10 cellular contexts compared by ENCODE assay signal in the genomic region with DNA sequence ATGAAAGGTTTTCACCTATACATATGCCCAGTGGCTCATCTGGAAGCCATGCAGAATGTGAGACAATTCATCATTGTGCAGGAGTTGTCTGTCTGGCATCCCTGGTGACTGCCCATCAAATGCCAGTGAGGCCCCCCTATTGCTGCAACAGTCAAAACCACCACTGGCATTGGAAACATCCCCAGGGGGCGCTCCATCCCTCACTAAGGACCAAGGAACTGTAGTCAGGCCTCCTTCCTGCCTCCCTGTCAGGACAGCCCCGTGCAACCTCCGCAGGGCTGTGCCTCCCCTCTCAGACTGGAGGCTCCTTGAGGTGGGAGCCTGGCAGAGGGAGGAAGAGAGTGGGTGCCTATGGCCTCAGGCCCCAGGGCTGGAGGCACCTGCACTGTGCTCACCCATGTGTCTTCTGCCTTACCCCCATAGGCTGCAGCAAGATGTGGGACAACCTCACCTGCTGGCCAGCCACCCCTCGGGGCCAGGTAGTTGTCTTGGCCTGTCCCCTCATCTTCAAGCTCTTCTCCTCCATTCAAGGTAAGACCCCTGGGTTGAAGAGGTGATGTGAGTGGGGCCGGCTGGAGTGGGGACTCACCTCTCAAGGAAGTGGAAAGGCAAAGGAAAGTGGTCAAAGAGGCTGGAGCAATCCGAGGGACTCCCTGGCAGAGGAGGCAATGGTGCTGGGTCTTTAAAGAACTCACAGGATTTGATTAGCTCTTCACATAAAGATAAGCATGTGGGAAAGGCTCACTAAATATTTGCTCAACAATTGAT. TPM values are rescaled to one million over a fixed set of nuclear protein-coding genes. Genes with fewer than 3 reads are reported as not detected.
DNase-seq lines count a peak whose midpoint lies in the region; ATAC-seq and TF ChIP-seq lines count a peak whose summit lies in the region.
"Had no signal": no experiment of that assay in that cellular context is flagged by ENCODE, and none has a peak within 500 bp of the region (broad histone marks: within the 10 kb centered on the region; RNA-seq: fewer than 3 reads in every experiment).

No MANE protein-coding gene starts in this region.

- H3K27ac Mint-ChIP-seq in activated CD8-positive, alpha-beta T cell treated with anti-CD3 and anti-CD28 coated beads for 36 hours = peak overlapping the region; percentile 78

- H3K79me2 ChIP-seq in Karpas-422 (ENCODE audit: low read length) = no peaks in the 10 kb centered on the region

- H3K4me2 ChIP-seq in Karpas-422 (ENCODE audit: low read depth, low read length, poor library complexity, severe bottlenecking) = no peak overlapping the region

- CTCF ChIA-PET in activated CD8-positive, alpha-beta T cell treated with anti-CD3 and anti-CD28 coated beads for 36 hours (lab: Charles Lee) = interaction anchor here (0.7 to 1.5 kb wide), 7 partner anchors 17 to 29 kb away, joined by 3 to 11 read pairs (median 5); no protein-coding TSS in a partner anchor

- ATAC-seq in activated CD8-positive, alpha-beta T cell treated with anti-CD3 and anti-CD28 coated beads for 36 hours = peak; percentile 19
- ATAC-seq: Panc1 had no signal

- H3K4me1 ChIP-seq in Karpas-422 (ENCODE audit: low read length) = peaks cover 8% of the 10 kb centered on the region

- H3K27me3 Mint-ChIP-seq in activated CD8-positive, alpha-beta T cell treated with anti-CD3 and anti-CD28 coated beads for 36 hours = no peaks in the 10 kb centered on the region

- H3K36me3 ChIP-seq in Karpas-422 (ENCODE audit: insufficient read depth, low read length) = no peaks in the 10 kb centered on the region

- POLR2A ChIA-PET in activated CD8-positive, alpha-beta T cell treated with anti-CD3 and anti-CD28 coated beads for 36 hours (lab: Charles Lee) = interaction anchor here (0.6 to 0.9 kb wide), 2 partner anchors 16 to 63 kb away, joined by 3 read pairs; a partner anchor contains a TSS

- no peak overlapping the region for H3K9ac ChIP-seq in Karpas-422 (ENCODE audit: low read length)

- no peaks in the 10 kb centered on the region for H3K9me3 ChIP-seq in Karpas-422 (ENCODE audit: low read length)

- H3K4me3 Mint-ChIP-seq in activated CD8-positive, alpha-beta T cell treated with anti-CD3 and anti-CD28 coated beads for 36 hours = no peak overlapping the region

- H3K4me1 Mint-ChIP-seq in activated CD8-positive, alpha-beta T cell treated with anti-CD3 and anti-CD28 coated beads for 36 hours (ENCODE audit: low read depth) = peaks cover 16% of the 10 kb centered on the region

- H3K4me3 ChIP-seq in Karpas-422 (ENCODE audit: low read length) = no peak overlapping the region

- H3K27me3 ChIP-seq in Karpas-422 (ENCODE audit: low read length) = no peaks in the 10 kb centered on the region

- no peaks in the 10 kb centered on the region for H3K9me3 Mint-ChIP-seq in activated CD8-positive, alpha-beta T cell treated with anti-CD3 and anti-CD28 coated beads for 36 hours

- peaks cover 9% of the 10 kb centered on the region for H3K36me3 Mint-ChIP-seq in activated CD8-positive, alpha-beta T cell treated with anti-CD3 and anti-CD28 coated beads for 36 hours (ENCODE audit: low read depth)

- no peak overlapping the region for H2AFZ ChIP-seq in Karpas-422 (ENCODE audit: low read length)

- DNase-seq in EL (peak; percentile 18), Karpas-422 (peak; percentile 70), iPS-NIHi7 (ENCODE audit: extremely low spot score) (peak; percentile 70), DMS153 (lab: John Stamatoyannopoulos, UW) (no peak), epidermal melanocyte (ENCODE audit: insufficient read length, low spot score) (no peak), NCI-H1436 treated with DMSO at 0.1 percent for 48 hours (lab: John Stamatoyannopoulos, UW) (no peak), NCI-H748 (lab: John Stamatoyannopoulos, UW; ENCODE audit: unreplicated experiment) (no peak)
- peak; percentile 74 for DNase-seq in activated CD8-positive, alpha-beta T cell treated with anti-CD3 and anti-CD28 coated beads for 36 hours
- DNase-seq: GOT3 had no signal

- intact Hi-C loops in activated CD8-positive, alpha-beta T cell treated with anti-CD3 and anti-CD28 coated beads for 36 hours (cut with micrococcal nuclease) = no loop called here

- no peaks in the 10 kb centered on the region for H3K9me2 ChIP-seq in Karpas-422 (replicated peaks; ENCODE audit: insufficient read depth, low read length)

- no peak overlapping the region for H3K27ac ChIP-seq in Karpas-422 (ENCODE audit: low read length)

- H4K20me1 ChIP-seq in Karpas-422 (ENCODE audit: insufficient read depth, low read depth, low read length) = no peaks in the 10 kb centered on the region

- TF ChIP-seq CTCF in activated CD8-positive, alpha-beta T cell treated with anti-CD3 and anti-CD28 coated beads for 36 hours (IDR thresholded peaks at IDR 0.05) = peak; percentile 48

RNA-seq across cellular contexts. Expression of a gene that starts 16.5 kb away (rescaled TPM):
- total RNA-seq in Karpas-422 (2014; rRNA removed; shearing (Covaris generic); ENCODE audit: low replicate concordance) = 0.41 and 2.5 TPM in 2 replicates
- 1 to 10 TPM; 8.5 to 9.0 TPM for total RNA-seq in activated CD8-positive, alpha-beta T cell treated with anti-CD3 and anti-CD28 coated beads for 36 hours

Comparison
In these comparisons a context has a peak if more than half of its experiments do, and no peak if none do; other contexts are left out.
1. DNase-seq: peak in EL (single experiment), Karpas-422 (single experiment), activated CD8-positive, alpha-beta T cell treated with anti-CD3 and anti-CD28 coated beads for 36 hours (single experiment) and iPS-NIHi7 (single experiment); none in DMS153 (single experiment), epidermal melanocyte (single experiment), NCI-H1436 treated with DMSO at 0.1 percent for 48 hours (single experiment) and NCI-H748 (single experiment).